ENCODE assay signal across 8 cellular contexts in genomic region chr9:111399772-111400563, GRCh38.
DNase-seq lines count a peak whose midpoint lies in the region; ATAC-seq and TF ChIP-seq lines count a peak whose summit lies in the region.

No MANE protein-coding gene starts in this region.

- peaks cover 77% of the 10 kb centered on the region for H3K36me3 Mint-ChIP-seq in activated CD4-positive, alpha-beta memory T cell treated with anti-CD3 and anti-CD28 coated beads, Interleukin-2, amount 10 ng/mL, durations not matched to agents 7 days and 5 days (ENCODE audit: low read depth)

- H3K9ac ChIP-seq in HUES48 (ENCODE audit: low read depth, low read length) = no peak overlapping the region
- no peak overlapping the region for H3K9ac ChIP-seq in liver (ENCODE audit: low read depth in 1 of 2, low read length in 2 of 2)

- H3K27me3 ChIP-seq in HUES48 (ENCODE audit: control insufficient read depth, insufficient read depth, low read length) = no peaks in the 10 kb centered on the region
- H3K27me3 ChIP-seq in liver (ENCODE audit: control insufficient read depth in 4 of 4, insufficient read depth in 4 of 4, low read length in 3 of 4) = no peaks in the 10 kb centered on the region

- no peaks in the 10 kb centered on the region for H3K27me3 Mint-ChIP-seq in activated CD4-positive, alpha-beta memory T cell treated with anti-CD3 and anti-CD28 coated beads, Interleukin-2, amount 10 ng/mL, durations not matched to agents 7 days and 5 days

- H3K27ac ChIP-seq in HUES48 (ENCODE audit: low read depth, low read length) (peak overlapping the region; percentile 15), liver (ENCODE audit: low read depth in 1 of 2, low read length in 2 of 2) (no peak overlapping the region)

- H3K27ac Mint-ChIP-seq in activated CD4-positive, alpha-beta memory T cell treated with anti-CD3 and anti-CD28 coated beads, Interleukin-2, amount 10 ng/mL, durations not matched to agents 7 days and 5 days = no peak overlapping the region

- H3K4me3 ChIP-seq in HUES48 (ENCODE audit: low read depth, low read length) (no peak overlapping the region), liver (ENCODE audit: low read depth in 1 of 3, low read length in 3 of 3) (no peak overlapping the region)

- CTCF ChIA-PET in activated CD4-positive, alpha-beta memory T cell treated with anti-CD3 and anti-CD28 coated beads, Interleukin-2, amount 10 ng/mL, durations not matched to agents 7 days and 5 days (lab: Charles Lee) = interaction anchor here (0.5 to 1.2 kb wide), 4 partner anchors 10 to 528 kb away, joined by 3 to 7 read pairs (median 4); no protein-coding TSS in a partner anchor

- DNase-seq in ELR (ENCODE audit: low read depth) (peak; percentile 61), G401 (ENCODE audit: low spot score) (no peak), cortex of kidney (lab: John Stamatoyannopoulos, UW) (no peak), hypothalamus (lab: John Stamatoyannopoulos, UW) (no peak)
- DNase-seq in activated CD4-positive, alpha-beta memory T cell treated with anti-CD3 and anti-CD28 coated beads, Interleukin-2, amount 10 ng/mL, durations not matched to agents 7 days and 5 days = peak; percentile 23

- POLR2A ChIA-PET in activated CD4-positive, alpha-beta memory T cell treated with anti-CD3 and anti-CD28 coated beads, Interleukin-2, amount 10 ng/mL, durations not matched to agents 7 days and 5 days (lab: Charles Lee) = no interaction called here

- in situ Hi-C loops in G401 (cut with HindIII; ENCODE audit: low sequenced_read_pairs) = no loop called here

- TF ChIP-seq CTCF in liver (IDR thresholded peaks at IDR 0.05; ENCODE audit: low read depth, low read length, missing input control) = peak; percentile 57

- H3K4me3 Mint-ChIP-seq in activated CD4-positive, alpha-beta memory T cell treated with anti-CD3 and anti-CD28 coated beads, Interleukin-2, amount 10 ng/mL, durations not matched to agents 7 days and 5 days = no peak overlapping the region

- peak; percentile 79 to 87 for TF ChIP-seq RAD21 in liver (IDR thresholded peaks at IDR 0.05)

- H3K4me1 ChIP-seq in HUES48 (ENCODE audit: control insufficient read depth, insufficient read depth, low read length) (peaks cover 17% of the 10 kb centered on the region; the same call in 1 of the 2 replicates), liver (ENCODE audit: control insufficient read depth in 4 of 4, insufficient read depth in 4 of 4, low read length in 3 of 4) (no peaks in the 10 kb centered on the region)

- peaks cover under 1% of the 10 kb centered on the region for H3K4me1 Mint-ChIP-seq in activated CD4-positive, alpha-beta memory T cell treated with anti-CD3 and anti-CD28 coated beads, Interleukin-2, amount 10 ng/mL, durations not matched to agents 7 days and 5 days

- H3K9me3 Mint-ChIP-seq in activated CD4-positive, alpha-beta memory T cell treated with anti-CD3 and anti-CD28 coated beads, Interleukin-2, amount 10 ng/mL, durations not matched to agents 7 days and 5 days = peaks cover 29% of the 10 kb centered on the region

- H3K9me3 ChIP-seq in HUES48 (ENCODE audit: control insufficient read depth, insufficient read depth, low read length) (peaks cover 7% of the 10 kb centered on the region; the same call in 1 of the 2 replicates), liver (ENCODE audit: control insufficient read depth in 4 of 4, low read length in 3 of 4) (peaks cover 0 to 9% (median 2%) of the 10 kb centered on the region in 4 donors)

- no peak for ATAC-seq in HG03457 (IDR thresholded peaks at IDR 0.05; ENCODE audit: unreplicated experiment)

- H3K36me3 ChIP-seq in HUES48 (ENCODE audit: control insufficient read depth, insufficient read depth, low read length) (peaks cover 81% of the 10 kb centered on the region), liver (ENCODE audit: control insufficient read depth in 4 of 4, insufficient read depth in 3 of 4, low read depth in 1 of 4, low read length in 3 of 4) (peaks cover 10 to 44% (median 35%) of the 10 kb centered on the region in 4 donors)

- WGBS in liver = 85% methylated on average over 4 of the region's 4 CpGs

TF ChIP-seq in liver, 16 proteins besides CTCF, POLR2A, EP300 and RAD21:
- no peak for TF ChIP-seq NR2F2 (IDR thresholded peaks at IDR 0.05)
- TF ChIP-seq FOXA1 (IDR thresholded peaks at IDR 0.05) = no peak
- TF ChIP-seq, protein P1, sequence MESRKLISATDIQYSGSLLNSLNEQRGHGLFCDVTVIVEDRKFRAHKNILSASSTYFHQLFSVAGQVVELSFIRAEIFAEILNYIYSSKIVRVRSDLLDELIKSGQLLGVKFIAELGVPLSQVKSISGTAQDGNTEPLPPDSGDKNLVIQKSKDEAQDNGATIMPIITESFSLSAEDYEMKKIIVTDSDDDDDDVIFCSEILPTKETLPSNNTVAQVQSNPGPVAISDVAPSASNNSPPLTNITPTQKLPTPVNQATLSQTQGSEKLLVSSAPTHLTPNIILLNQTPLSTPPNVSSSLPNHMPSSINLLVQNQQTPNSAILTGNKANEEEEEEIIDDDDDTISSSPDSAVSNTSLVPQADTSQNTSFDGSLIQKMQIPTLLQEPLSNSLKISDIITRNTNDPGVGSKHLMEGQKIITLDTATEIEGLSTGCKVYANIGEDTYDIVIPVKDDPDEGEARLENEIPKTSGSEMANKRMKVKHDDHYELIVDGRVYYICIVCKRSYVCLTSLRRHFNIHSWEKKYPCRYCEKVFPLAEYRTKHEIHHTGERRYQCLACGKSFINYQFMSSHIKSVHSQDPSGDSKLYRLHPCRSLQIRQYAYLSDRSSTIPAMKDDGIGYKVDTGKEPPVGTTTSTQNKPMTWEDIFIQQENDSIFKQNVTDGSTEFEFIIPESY (IDR thresholded peaks at IDR 0.05) = no peak
- TF ChIP-seq, protein P2, sequence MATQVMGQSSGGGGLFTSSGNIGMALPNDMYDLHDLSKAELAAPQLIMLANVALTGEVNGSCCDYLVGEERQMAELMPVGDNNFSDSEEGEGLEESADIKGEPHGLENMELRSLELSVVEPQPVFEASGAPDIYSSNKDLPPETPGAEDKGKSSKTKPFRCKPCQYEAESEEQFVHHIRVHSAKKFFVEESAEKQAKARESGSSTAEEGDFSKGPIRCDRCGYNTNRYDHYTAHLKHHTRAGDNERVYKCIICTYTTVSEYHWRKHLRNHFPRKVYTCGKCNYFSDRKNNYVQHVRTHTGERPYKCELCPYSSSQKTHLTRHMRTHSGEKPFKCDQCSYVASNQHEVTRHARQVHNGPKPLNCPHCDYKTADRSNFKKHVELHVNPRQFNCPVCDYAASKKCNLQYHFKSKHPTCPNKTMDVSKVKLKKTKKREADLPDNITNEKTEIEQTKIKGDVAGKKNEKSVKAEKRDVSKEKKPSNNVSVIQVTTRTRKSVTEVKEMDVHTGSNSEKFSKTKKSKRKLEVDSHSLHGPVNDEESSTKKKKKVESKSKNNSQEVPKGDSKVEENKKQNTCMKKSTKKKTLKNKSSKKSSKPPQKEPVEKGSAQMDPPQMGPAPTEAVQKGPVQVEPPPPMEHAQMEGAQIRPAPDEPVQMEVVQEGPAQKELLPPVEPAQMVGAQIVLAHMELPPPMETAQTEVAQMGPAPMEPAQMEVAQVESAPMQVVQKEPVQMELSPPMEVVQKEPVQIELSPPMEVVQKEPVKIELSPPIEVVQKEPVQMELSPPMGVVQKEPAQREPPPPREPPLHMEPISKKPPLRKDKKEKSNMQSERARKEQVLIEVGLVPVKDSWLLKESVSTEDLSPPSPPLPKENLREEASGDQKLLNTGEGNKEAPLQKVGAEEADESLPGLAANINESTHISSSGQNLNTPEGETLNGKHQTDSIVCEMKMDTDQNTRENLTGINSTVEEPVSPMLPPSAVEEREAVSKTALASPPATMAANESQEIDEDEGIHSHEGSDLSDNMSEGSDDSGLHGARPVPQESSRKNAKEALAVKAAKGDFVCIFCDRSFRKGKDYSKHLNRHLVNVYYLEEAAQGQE (IDR thresholded peaks at IDR 0.05) = no peak
- no peak for TF ChIP-seq RXRA (IDR thresholded peaks at IDR 0.05)
- TF ChIP-seq, protein P3, sequence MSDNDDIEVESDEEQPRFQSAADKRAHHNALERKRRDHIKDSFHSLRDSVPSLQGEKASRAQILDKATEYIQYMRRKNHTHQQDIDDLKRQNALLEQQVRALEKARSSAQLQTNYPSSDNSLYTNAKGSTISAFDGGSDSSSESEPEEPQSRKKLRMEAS (IDR thresholded peaks at IDR 0.05) = no peak
- TF ChIP-seq JUND (IDR thresholded peaks at IDR 0.05) = no peak
- TF ChIP-seq TAF1 (conservative IDR thresholded peaks at IDR 0.05) = no peak

Comparison
In these comparisons a context has a peak if more than half of its experiments do, and no peak if none do; other contexts are left out.
1. DNase-seq: peak in ELR (single experiment) and activated CD4-positive, alpha-beta memory T cell treated with anti-CD3 and anti-CD28 coated beads, Interleukin-2, amount 10 ng/mL, durations not matched to agents 7 days and 5 days (single experiment); none in G401 (single experiment), cortex of kidney (single experiment) and hypothalamus (0 of 51).